Comparison of ENCODE assay signal across 8 cellular contexts in genomic region chr12:109020750-109021380, GRCh38.
DNase-seq lines count a peak whose midpoint lies in the region; ATAC-seq and TF ChIP-seq lines count a peak whose summit lies in the region.

A gene with protein sequence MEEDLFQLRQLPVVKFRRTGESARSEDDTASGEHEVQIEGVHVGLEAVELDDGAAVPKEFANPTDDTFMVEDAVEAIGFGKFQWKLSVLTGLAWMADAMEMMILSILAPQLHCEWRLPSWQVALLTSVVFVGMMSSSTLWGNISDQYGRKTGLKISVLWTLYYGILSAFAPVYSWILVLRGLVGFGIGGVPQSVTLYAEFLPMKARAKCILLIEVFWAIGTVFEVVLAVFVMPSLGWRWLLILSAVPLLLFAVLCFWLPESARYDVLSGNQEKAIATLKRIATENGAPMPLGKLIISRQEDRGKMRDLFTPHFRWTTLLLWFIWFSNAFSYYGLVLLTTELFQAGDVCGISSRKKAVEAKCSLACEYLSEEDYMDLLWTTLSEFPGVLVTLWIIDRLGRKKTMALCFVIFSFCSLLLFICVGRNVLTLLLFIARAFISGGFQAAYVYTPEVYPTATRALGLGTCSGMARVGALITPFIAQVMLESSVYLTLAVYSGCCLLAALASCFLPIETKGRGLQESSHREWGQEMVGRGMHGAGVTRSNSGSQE (minus strand): TSS chr12:109021068. CDS start chr12:109020868, 200 bp downstream.

- POLR2A ChIA-PET in GM10248 (lab: Yijun Ruan, JAX), result no interaction called here

- DNase-seq in GM10248 (ENCODE audit: extremely low spot score) (peak; percentile 35), NCI-H1694 (lab: John Stamatoyannopoulos, UW) (peak; percentile 57), T-helper 9 cell (peak; percentile 6), caudate nucleus (lab: John Stamatoyannopoulos, UW) (peak in 60 of 61 donors; percentile 20 to 92 (median 74)), iPS-NIHi7 (ENCODE audit: extremely low spot score) (peak; percentile 97), smooth muscle cell of the brain vasculature (ENCODE audit: low read depth, low spot score) (peak; percentile 57)

- CTCF ChIA-PET in GM10248 (lab: Yijun Ruan, JAX), result interaction anchor here (0.9 kb wide), 1 partner anchor 72 kb away, joined by 3 read pairs; the partner anchor contains the start of gene ALKBH2

- TF ChIP-seq CTCF in GM10248 (IDR thresholded peaks at IDR 0.05; ENCODE audit: control extremely low read depth, extremely low read depth, low read depth, missing control alignments), result no peak

- H3K27ac ChIP-seq in caudate nucleus (ENCODE audit: low read depth, low read length), result no peak within 1 kb of the TSS

- ATAC-seq in HG03139 (IDR thresholded peaks at IDR 0.05; ENCODE audit: unreplicated experiment), result no peak
- no peak for ATAC-seq in HG02571 (IDR thresholded peaks at IDR 0.05; ENCODE audit: unreplicated experiment)

Comparison
In these comparisons a context has a peak if more than half of its experiments do, and no peak if none do; other contexts are left out.
1. DNase-seq: peak in every context shown above with its lines; median percentile 97 in iPS-NIHi7; 74 in caudate nucleus; 57 in NCI-H1694; 57 in smooth muscle cell of the brain vasculature; 35 in GM10248; 6 in T-helper 9 cell.